17 cellular contexts compared by ENCODE assay signal in genomic region chr16:16141784-16142396, GRCh38.
"Had no signal": no experiment of that assay in that cellular context is flagged by ENCODE, and none has a peak within 500 bp of the region (broad histone marks: within the 10 kb centered on the region; RNA-seq: fewer than 3 reads in every experiment).

No MANE protein-coding gene starts in this region.

- H3K9me3 ChIP-seq: colonic mucosa, right atrium auricular region, tibial artery, upper lobe of left lung, uterus had no signal

- H3K4me1 Mint-ChIP-seq: endodermal cell, nephron progenitor cell had no signal

- H3K4me3 Mint-ChIP-seq: endodermal cell; naive thymus-derived CD4-positive, alpha-beta T cell; nephron progenitor cell had no signal

- H3K4me1 ChIP-seq: colonic mucosa, foreskin keratinocyte, right atrium auricular region, tibial artery, upper lobe of left lung, uterus had no signal

- H3K27me3 Mint-ChIP-seq: naive thymus-derived CD4-positive, alpha-beta T cell had no signal

- H3K36me3 ChIP-seq: uterus had no signal

- H3K27me3 ChIP-seq: colonic mucosa, foreskin keratinocyte, right atrium auricular region, tibial artery, upper lobe of left lung, uterus had no signal

- DNase-seq: colonic mucosa; dermis blood vessel endothelial cell; effector CD4-positive, alpha-beta T cell; endodermal cell; erythroblast; foreskin keratinocyte; kidney glomerular epithelial cell; mammary epithelial cell; naive thymus-derived CD4-positive, alpha-beta T cell; nephron progenitor cell; stimulated activated CD4-positive, alpha-beta T cell treated with anti-CD3 and anti-CD28 coated beads, Interleukin-2, amount 100 ng/mL, for 48 hours; stimulated activated naive CD8-positive, alpha-beta T cell treated with anti-CD3 and anti-CD28 coated beads, Interleukin-15, Interleukin-2, amounts not matched to agents 100 U/mL and 50 U/mL, for 24 hours; tibial artery; upper lobe of left lung; uterus had no signal

- H3K4me3 ChIP-seq: colonic mucosa, right atrium auricular region, smooth muscle cell, tibial artery, upper lobe of left lung, uterus had no signal

- ATAC-seq: foreskin keratinocyte; naive thymus-derived CD4-positive, alpha-beta T cell; stimulated activated naive CD8-positive, alpha-beta T cell treated with anti-CD3 and anti-CD28 coated beads, Interleukin-15, Interleukin-2, amounts not matched to agents 100 U/mL and 50 U/mL, for 24 hours had no signal

- H3K27ac Mint-ChIP-seq: endodermal cell, nephron progenitor cell had no signal

- H3K9me3 Mint-ChIP-seq: endodermal cell; naive thymus-derived CD4-positive, alpha-beta T cell; nephron progenitor cell had no signal

- H3K27ac ChIP-seq: colonic mucosa, foreskin keratinocyte, right atrium auricular region, tibial artery, upper lobe of left lung, uterus had no signal

- H3K4me2 ChIP-seq: smooth muscle cell had no signal
